9 cellular contexts compared by ENCODE assay signal in the genomic region with DNA sequence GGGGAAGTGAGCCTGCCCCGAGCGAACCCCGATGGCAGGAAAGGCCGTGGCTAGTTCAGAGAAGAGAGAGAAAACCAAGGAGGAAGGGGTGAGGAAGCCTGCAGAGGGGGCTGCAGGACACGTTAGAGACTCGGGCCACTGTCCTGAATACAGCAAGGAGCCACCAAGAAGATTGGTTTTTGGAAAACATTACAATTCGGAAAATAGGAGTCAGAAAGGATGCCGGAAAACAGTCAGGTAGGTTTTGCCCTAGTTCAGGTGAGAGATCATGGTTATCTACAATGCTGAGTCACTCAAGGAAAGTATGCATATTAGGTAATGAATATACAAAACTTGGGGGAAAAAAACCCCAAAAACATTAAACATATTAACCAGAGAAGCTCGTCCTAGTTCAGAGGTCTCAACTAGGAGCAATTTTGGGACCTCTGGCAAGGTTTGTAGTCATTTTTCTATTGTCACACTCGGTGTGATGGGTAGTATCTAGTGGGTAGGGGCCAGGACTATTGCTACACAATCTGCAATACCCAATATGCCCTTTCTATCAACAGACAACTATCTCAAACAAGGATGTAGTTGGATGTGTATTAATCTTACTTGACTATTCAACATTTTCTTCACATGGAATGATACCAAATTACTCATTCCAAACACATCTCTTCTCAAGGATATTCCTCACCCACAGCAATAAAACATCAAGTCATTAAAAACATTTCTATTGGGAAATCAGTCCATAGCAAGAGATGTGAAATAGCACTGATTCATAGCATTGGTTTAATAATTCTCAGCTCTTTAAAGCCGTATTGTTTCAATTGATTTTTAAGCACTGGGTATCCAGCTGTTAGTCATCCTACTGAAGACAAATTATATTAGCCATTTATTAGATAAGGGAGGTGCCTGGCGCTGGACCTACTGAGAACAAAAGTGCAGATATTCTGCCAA.
DNase-seq lines count a peak whose midpoint lies in the region; ATAC-seq, FAIRE-seq and TF ChIP-seq lines count a peak whose summit lies in the region.
"Had no signal": no experiment of that assay in that cellular context is flagged by ENCODE, and none has a peak within 500 bp of the region (broad histone marks: within the 10 kb centered on the region; RNA-seq: fewer than 3 reads in every experiment).

No MANE protein-coding gene starts in this region.

- H3K79me2 ChIP-seq in GM12878 (ENCODE audit: control insufficient read depth, insufficient read depth, low read length) (no peaks in the 10 kb centered on the region), keratinocyte (ENCODE audit: control insufficient read depth, insufficient read depth, low read length) (no peaks in the 10 kb centered on the region)

- no peak overlapping the region for H3K27ac ChIP-seq in GM12878 (ENCODE audit: control insufficient read depth, insufficient read depth)
- H3K27ac ChIP-seq in keratinocyte (ENCODE audit: control insufficient read depth, insufficient read depth, low read length) = peak overlapping the region; percentile 91
- H3K27ac ChIP-seq: neutrophil had no signal

- no peaks in the 10 kb centered on the region for H3K9me1 ChIP-seq in keratinocyte (ENCODE audit: control insufficient read depth, extremely low read depth, insufficient read depth, low read length)

- peak; percentile 28; the same call in 1 of the 2 replicates for TF ChIP-seq RAD21 in GM12878 (IDR thresholded peaks at IDR 0.05; ENCODE audit: insufficient read depth, low read depth, low read length)

- H3K9ac ChIP-seq in GM12878 (ENCODE audit: control insufficient read depth, insufficient read depth, low read length) (no peak overlapping the region), keratinocyte (ENCODE audit: control insufficient read depth, extremely low read depth, insufficient read depth, low read length) (peak overlapping the region; percentile 66)

- no TSS peak for BruUV-seq in GM12878 (replicated peaks; lab: Mats Ljungman, UMichigan)

- ATAC-seq in T-cell (replicated peaks in 1 of 4) = peak; percentile 43 to 85 (median 76)
- peak; percentile 56 for ATAC-seq in GM12878
- no peak for ATAC-seq in HG02884 (IDR thresholded peaks at IDR 0.05; ENCODE audit: unreplicated experiment)

- no peaks in the 10 kb centered on the region for H3K27me3 Mint-ChIP-seq in T-cell

- peaks cover 0 to 9% (median 0%) of the 10 kb centered on the region in 3 donors for H3K9me3 Mint-ChIP-seq in T-cell

- intact Hi-C loops in GM12878 (cut with micrococcal nuclease; ENCODE audit: unreplicated experiment) = no loop called here

- H3K9me3 ChIP-seq in GM12878 (replicated peaks; ENCODE audit: control insufficient read depth, insufficient read depth, low read length) (no peaks in the 10 kb centered on the region), keratinocyte (ENCODE audit: control insufficient read depth, low read depth, low read length) (no peaks in the 10 kb centered on the region)
- H3K9me3 ChIP-seq: neutrophil had no signal

- no peaks in the 10 kb centered on the region for H3K36me3 ChIP-seq in GM12878 (ENCODE audit: control insufficient read depth in 2 of 2, insufficient read depth in 2 of 2, low read length in 1 of 2)
- no peaks in the 10 kb centered on the region for H3K36me3 ChIP-seq in keratinocyte (ENCODE audit: control insufficient read depth in 2 of 2, extremely low read depth in 1 of 2, insufficient read depth in 2 of 2, low read length in 2 of 2)
- H3K36me3 ChIP-seq: neutrophil had no signal

- TF ChIP-seq POLR2A in GM12878 (IDR thresholded peaks at IDR 0.05; ENCODE audit: low read depth, low read length) = peak; percentile 44; the same call in 1 of the 2 replicates

- H3K4me3 ChIP-seq in AG10803 (ENCODE audit: low read length) (no peak overlapping the region), HFF-Myc (replicated peaks; ENCODE audit: low read depth, low read length) (no peak overlapping the region), GM12878 (no peak overlapping the region), keratinocyte (ENCODE audit: control insufficient read depth in 2 of 3, extremely low read depth in 1 of 3, insufficient read depth in 2 of 3, low read depth in 1 of 3, low read length in 3 of 3) (peak overlapping the region in 1 of 3 experiments; percentile 36)

- FAIRE-seq in GM12878 (lab: Jason Lieb, UNC) (no peak), keratinocyte (lab: Jason Lieb, UNC) (peak; percentile 64)

- H3K4me3 Mint-ChIP-seq in T-cell = peak overlapping the region; percentile 65 to 74 (median 68)

- no peak overlapping the region for H3K4me2 ChIP-seq in GM12878 (ENCODE audit: control insufficient read depth, insufficient read depth)
- H3K4me2 ChIP-seq in keratinocyte (ENCODE audit: control insufficient read depth, extremely low read depth, insufficient read depth, low read depth, low read length) = peak overlapping the region; percentile 52

- SMC1A ChIA-PET in GM12878 (lab: Charles Lee; ENCODE audit: uncharacterized antibody, unreplicated experiment) = interaction anchor here (0.7 kb wide), 1 partner anchor 313 kb away, joined by 3 read pairs; no protein-coding TSS in a partner anchor

- H3K27me3 ChIP-seq in GM12878 (replicated peaks in 1 of 2; ENCODE audit: control insufficient read depth in 2 of 2, insufficient read depth in 2 of 2, low read length in 1 of 2) = peaks cover 0 to 1% of the 10 kb centered on the region in 2 experiments; a peak in 2 of 4 replicates
- no peaks in the 10 kb centered on the region for H3K27me3 ChIP-seq in keratinocyte (ENCODE audit: control insufficient read depth, extremely low read depth, insufficient read depth, low read length)

- CTCF ChIA-PET in T-cell (lab: Charles Lee) = interaction anchor here in 1 of 2 donors (0.6 kb wide), 1 partner anchor 365 kb away, joined by 3 read pairs; no protein-coding TSS in a partner anchor
- CTCF ChIA-PET in GM12878 (lab: Yijun Ruan, JAX) = interaction anchor here (0.6 kb wide), 2 partner anchors 108 to 392 kb away, joined by 3 read pairs; no protein-coding TSS in a partner anchor

- peak overlapping the region; percentile 68 to 85 for H3K27ac Mint-ChIP-seq in T-cell

- in situ Hi-C loops in GM12878 (cut with MboI) = no loop called here

- no peak for TF ChIP-seq EP300 in GM12878 (IDR thresholded peaks at IDR 0.05; ENCODE audit: borderline replicate concordance in 1 of 2, control insufficient read depth in 1 of 2, low read depth in 2 of 2, low read length in 2 of 2)

- DNase-seq in AG10803 (ENCODE audit: low read depth) (peak; percentile 95), HFF-Myc (ENCODE audit: extremely low read depth, low read depth) (no peak), T-cell (peak in 24 of 34 experiments; percentile 4 to 40 (median 19)), GM12878 (ENCODE audit: low read depth, low spot score) (no peak), keratinocyte (ENCODE audit: low read depth, low spot score) (peak; percentile 65), NCI-H1092 (lab: John Stamatoyannopoulos, UW) (no peak)
- peak in 3 of 4 experiments; percentile 13 to 27 (median 20) for DNase-seq in stimulated activated CD4-positive, alpha-beta T cell treated with anti-CD3 and anti-CD28 coated beads, Interleukin-1b, Interleukin-23, amount 100 ng/mL, for 24 hours (ENCODE audit: low read depth in 4 of 4, low spot score in 1 of 4)

- POLR2A ChIA-PET in T-cell (lab: Charles Lee) = interaction anchor here in 1 of 2 donors (0.6 kb wide), 1 partner anchor 75 kb away, joined by 3 read pairs; a partner anchor contains a TSS
- POLR2A ChIA-PET in GM12878 (lab: Charles Lee) = no interaction called here

- H3K36me3 Mint-ChIP-seq in T-cell = peaks cover 15% of the 10 kb centered on the region

- TF ChIP-seq CTCF in AG10803 (conservative IDR thresholded peaks at IDR 0.05; ENCODE audit: low read length) (peak; percentile 51), HFF-Myc (IDR thresholded peaks at IDR 0.05; ENCODE audit: low read depth, low read length, missing control alignments) (peak; percentile 32), GM12878 (IDR thresholded peaks at IDR 0.05 in 2 of 3, conservative IDR thresholded peaks at IDR 0.05 in 1 of 3; ENCODE audit: control insufficient read depth in 2 of 3, extremely low read depth in 1 of 3, insufficient read depth in 1 of 3, low read depth in 3 of 3, low read length in 3 of 3) (peak in 1 of 3 experiments; percentile 18; a peak in 2 of 6 replicates), keratinocyte (optimal IDR thresholded peaks at IDR 0.05 in 1 of 3, IDR thresholded peaks at IDR 0.05 in 1 of 3, conservative IDR thresholded peaks at IDR 0.05 in 1 of 3; ENCODE audit: extremely low read depth in 1 of 3, insufficient read depth in 2 of 3, low read length in 3 of 3) (peak in 1 of 3 experiments; percentile 7)

- peaks cover 10 to 14% (median 10%) of the 10 kb centered on the region in 3 donors for H3K4me1 Mint-ChIP-seq in T-cell

- H3K4me1 ChIP-seq in GM12878 (ENCODE audit: control insufficient read depth, insufficient read depth, low read length) (no peaks in the 10 kb centered on the region), keratinocyte (ENCODE audit: control insufficient read depth, extremely low read depth, insufficient read depth, low read length) (no peaks in the 10 kb centered on the region)

- no peaks in the 10 kb centered on the region for H4K20me1 ChIP-seq in GM12878 (ENCODE audit: control insufficient read depth, insufficient read depth)
- H4K20me1 ChIP-seq in keratinocyte (ENCODE audit: control insufficient read depth, extremely low read depth, insufficient read depth, low read length) = no peaks in the 10 kb centered on the region

- RAD21 ChIA-PET in GM12878 (lab: Charles Lee; ENCODE audit: unreplicated experiment) = no interaction called here

- dilution Hi-C loops in keratinocyte (cut with MboI; ENCODE audit: extremely low pct_ligation_motif_present, low sequenced_read_pairs) = no loop called here

- WGBS in GM12878 (ENCODE audit: insufficient coverage, insufficient replicate concordance, low lambda C conversion rate, missing lambda C conversion rate) = 1% methylated on average over 12 of the region's 12 CpGs

- H2AFZ ChIP-seq in GM12878 (ENCODE audit: control insufficient read depth, low read depth, low read length) (no peak overlapping the region), keratinocyte (ENCODE audit: control insufficient read depth, low read length) (no peak overlapping the region)

TF ChIP-seq in GM12878, 131 proteins besides CTCF, POLR2A, EP300 and RAD21 (continues in another document):
- peak; percentile 88; the same call in 1 of the 2 replicates for TF ChIP-seq ZBED1 (IDR thresholded peaks at IDR 0.05; ENCODE audit: borderline replicate concordance)
- peak; percentile 59; the same call in 1 of the 2 replicates for TF ChIP-seq CBFB (IDR thresholded peaks at IDR 0.05; ENCODE audit: low read depth)
- no peak for TF ChIP-seq SUZ12 (IDR thresholded peaks at IDR 0.05; ENCODE audit: unreplicated experiment)
- no peak for TF ChIP-seq TCF3 (IDR thresholded peaks at IDR 0.05; ENCODE audit: borderline replicate concordance, insufficient read depth, low read depth, low read length)
- TF ChIP-seq ASH2L (IDR thresholded peaks at IDR 0.05; ENCODE audit: borderline replicate concordance, low read depth) = no peak
- no peak for TF ChIP-seq JUNB (IDR thresholded peaks at IDR 0.05)
- TF ChIP-seq PML (IDR thresholded peaks at IDR 0.05; ENCODE audit: low read length) = peak; percentile 65; the same call in 1 of the 2 replicates
- TF ChIP-seq NR2C1 (IDR thresholded peaks at IDR 0.05) = no peak
- TF ChIP-seq PAX8 (IDR thresholded peaks at IDR 0.05) = no peak
- no peak for TF ChIP-seq RUNX3 (IDR thresholded peaks at IDR 0.05; ENCODE audit: low read length)

Comparison
In these comparisons a context has a peak if more than half of its experiments do, and no peak if none do; other contexts are left out.
1. DNase-seq: peak in AG10803 (single experiment), T-cell (24 of 34), keratinocyte (single experiment) and stimulated activated CD4-positive, alpha-beta T cell treated with anti-CD3 and anti-CD28 coated beads, Interleukin-1b, Interleukin-23, amount 100 ng/mL, for 24 hours (3 of 4); none in HFF-Myc (single experiment), GM12878 (single experiment) and NCI-H1092 (single experiment).